ENCODE assay signal across 21 cellular contexts in the genomic region with DNA sequence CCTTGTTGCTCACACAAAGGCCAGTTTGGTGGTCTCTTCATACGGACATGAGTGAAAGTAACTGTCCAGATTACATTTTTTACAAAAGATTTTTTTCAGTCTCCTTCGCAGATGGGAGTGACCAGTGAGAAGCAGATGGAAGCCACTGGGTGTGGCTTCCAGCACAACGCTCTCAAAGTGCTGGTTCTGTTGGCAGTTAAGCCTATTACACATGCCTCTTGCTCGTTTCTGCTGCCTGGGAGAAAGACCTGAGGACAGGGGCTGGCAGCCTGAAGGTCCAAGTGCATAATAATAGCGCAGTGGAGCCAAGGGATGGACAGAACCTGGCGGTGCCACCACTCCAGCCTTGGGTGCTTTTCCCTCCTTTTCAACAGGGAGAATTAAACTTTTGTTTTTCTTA. TPM values are rescaled to one million over a fixed set of nuclear protein-coding genes. Genes with fewer than 3 reads are reported as not detected.
DNase-seq lines count a peak whose midpoint lies in the region; ATAC-seq and TF ChIP-seq lines count a peak whose summit lies in the region.
"Had no signal": no experiment of that assay in that cellular context is flagged by ENCODE, and none has a peak within 500 bp of the region (broad histone marks: within the 10 kb centered on the region; RNA-seq: fewer than 3 reads in every experiment).

No MANE protein-coding gene starts in this region.

- peak overlapping the region; percentile 91 for H3K27ac ChIP-seq in left ventricle myocardium inferior (replicated peaks)
- peak overlapping the region in 1 of 12 donors; percentile 82 for H3K27ac ChIP-seq in heart left ventricle
- peak overlapping the region; percentile 68 for H3K27ac ChIP-seq in mesendoderm (ENCODE audit: low read depth, low read length)
- peak overlapping the region; percentile 87 to 90 (median 88) for H3K27ac ChIP-seq in transverse colon

- H3K4me3 Mint-ChIP-seq in brain, result peak overlapping the region in 3 of 5 experiments; percentile 36 to 61 (median 51)

- H3K27me3 ChIP-seq in left ventricle myocardium inferior (ENCODE audit: low read depth) (no peaks in the 10 kb centered on the region), heart left ventricle (no peaks in the 10 kb centered on the region), mesendoderm (ENCODE audit: insufficient read depth, low read length, poor library complexity) (no peaks in the 10 kb centered on the region), transverse colon (no peaks in the 10 kb centered on the region)
- H3K27me3 ChIP-seq: heart right ventricle, right atrium auricular region had no signal

- intact Hi-C loops in left ventricle myocardium inferior (cut with micrococcal nuclease), result no loop called here
- intact Hi-C loops in heart left ventricle (cut with DNase I), result loop anchor here in 5 of 10 donors (5.0 to 10.0 kb wide), 4 partner anchors 79 to 91 kb away; a partner anchor contains a TSS
- intact Hi-C loops in transverse colon (cut with DNase I; ENCODE audit: low total_unique reads), result no loop called here

- in situ Hi-C loops in transverse colon (cut with MboI; ENCODE audit: low pct_ligation_motif_present in 1 of 4, low pct_unique_long_range_greater_than_20kb in 1 of 4, low sequenced_read_pairs in 3 of 4), result loop anchor here in 2 of 4 donors (25.0 kb wide), 2 partner anchors 161 to 361 kb away; no protein-coding TSS in a partner anchor

- H2BK15ac ChIP-seq in mesendoderm (replicated peaks; ENCODE audit: low read depth), result peak overlapping the region; percentile 59

- H3K9me3 Mint-ChIP-seq in brain, result peaks cover 16 to 27% (median 22%) of the 10 kb centered on the region in 5 experiments

- H3K9ac ChIP-seq in mesendoderm (ENCODE audit: low read length), result peak overlapping the region; percentile 10

- H3K18ac ChIP-seq in mesendoderm (ENCODE audit: low read length), result peak overlapping the region; percentile 90

- WGBS in heart left ventricle, 4 donors, result 78 to 81% (median 79%) methylated on average over 6 of the region's 6 CpGs
- no CpG with 5 or more reads among the region's 6 CpGs for WGBS in mesendoderm (ENCODE audit: extremely low coverage, insufficient coverage, low lambda C conversion rate)
- 55 to 58% methylated on average over 2 to 6 of the region's 6 CpGs for WGBS in transverse colon (ENCODE audit: low coverage in 1 of 2), 2 donors

- H3K23ac ChIP-seq in mesendoderm (ENCODE audit: low read length), result no peak overlapping the region

- H3K4me1 ChIP-seq in left ventricle myocardium inferior (peaks cover 14% of the 10 kb centered on the region), heart left ventricle (peaks cover 0 to 13% (median 8%) of the 10 kb centered on the region in 12 donors), mesendoderm (ENCODE audit: control insufficient read depth, low read depth, low read length) (peaks cover 5% of the 10 kb centered on the region), transverse colon (peaks cover 4 to 23% (median 9%) of the 10 kb centered on the region in 4 donors)

- H3K79me2 ChIP-seq in mesendoderm (ENCODE audit: control insufficient read depth, insufficient read depth, low read length), result peaks cover 6% of the 10 kb centered on the region

- ATAC-seq in heart left ventricle (no peak), HG03432 (IDR thresholded peaks at IDR 0.05; ENCODE audit: unreplicated experiment) (no peak)
- ATAC-seq: stimulated activated naive CD8-positive, alpha-beta T cell treated with anti-CD3 and anti-CD28 coated beads, Interleukin-15, amount 100 ng/mL, for 72 hours had no signal

- peaks cover 23% of the 10 kb centered on the region for H3K9me3 ChIP-seq in left ventricle myocardium inferior (replicated peaks)
- peaks cover 0 to 21% (median 10%) of the 10 kb centered on the region in 12 donors for H3K9me3 ChIP-seq in heart left ventricle
- peaks cover 11 to 13% of the 10 kb centered on the region in 2 donors for H3K9me3 ChIP-seq in transverse colon

- no peak for TF ChIP-seq POLR2A in heart left ventricle (IDR thresholded peaks at IDR 0.05)
- TF ChIP-seq POLR2A in transverse colon (IDR thresholded peaks at IDR 0.05), result no peak

- peak overlapping the region; percentile 95 for H2BK120ac ChIP-seq in mesendoderm (ENCODE audit: low read depth, low read length)

- peaks cover 4% of the 10 kb centered on the region for H3K79me1 ChIP-seq in mesendoderm (ENCODE audit: low read length)

- H2BK5ac ChIP-seq in mesendoderm (ENCODE audit: low read length), result no peak overlapping the region

- DNase-seq in left ventricle myocardium inferior, result no peak
- no peak for DNase-seq in heart left ventricle
- peak; percentile 65 for DNase-seq in mesendoderm
- DNase-seq in transverse colon, result peak; percentile 17
- DNase-seq in NCI-H748 treated with DMSO at 0.1 percent for 48 hours (lab: John Stamatoyannopoulos, UW), result no peak
- DNase-seq in D341Med (ENCODE audit: low spot score), result no peak
- DNase-seq: activated CD4-positive, alpha-beta T cell treated with anti-CD3 and anti-CD28 coated beads for 48 hours; activated gamma-delta T cell treated with Interleukin-2 at 50 U/mL for 16 hours; amygdala; DMS79; effector CD4-positive, alpha-beta T cell; heart right ventricle; KG1; NCI-H2081 treated with DMSO at 0.1 percent for 48 hours; NCI-H524 treated with DMSO at 0.1 percent for 48 hours; stimulated activated CD4-positive, alpha-beta T cell treated with anti-CD3 and anti-CD28 coated beads, Interleukin-1b, Interleukin-23, amount 100 ng/mL, for 48 hours; stimulated activated naive CD8-positive, alpha-beta T cell treated with anti-CD3 and anti-CD28 coated beads, Interleukin-15, amount 100 ng/mL, for 72 hours had no signal

- H4K8ac ChIP-seq in mesendoderm (ENCODE audit: low read depth, low read length), result peak overlapping the region; percentile 86

- H3K4ac ChIP-seq in mesendoderm (ENCODE audit: low read depth, low read length), result peak overlapping the region; percentile 85

- peaks cover 23% of the 10 kb centered on the region for H3K4me1 Mint-ChIP-seq in brain

- no peaks in the 10 kb centered on the region for H3K36me3 ChIP-seq in left ventricle myocardium inferior
- H3K36me3 ChIP-seq in heart left ventricle, result no peaks in the 10 kb centered on the region
- no peaks in the 10 kb centered on the region for H3K36me3 ChIP-seq in mesendoderm (ENCODE audit: control insufficient read depth, insufficient read depth, low read length)
- H3K36me3 ChIP-seq in transverse colon, result no peaks in the 10 kb centered on the region
- H3K36me3 ChIP-seq: heart right ventricle, right atrium auricular region had no signal

- TF ChIP-seq EP300 in transverse colon (IDR thresholded peaks at IDR 0.05; ENCODE audit: low read depth), result no peak

- no peak overlapping the region for H2AK5ac ChIP-seq in mesendoderm (ENCODE audit: low read length)

- peak overlapping the region; percentile 45 for H3K56ac ChIP-seq in mesendoderm (ENCODE audit: low read length)

- TF ChIP-seq CTCF in left ventricle myocardium inferior (IDR thresholded peaks at IDR 0.05; ENCODE audit: borderline replicate concordance), result no peak
- no peak for TF ChIP-seq CTCF in heart left ventricle (IDR thresholded peaks at IDR 0.05)
- no peak for TF ChIP-seq CTCF in brain (conservative IDR thresholded peaks at IDR 0.05)
- no peak for TF ChIP-seq CTCF in transverse colon (IDR thresholded peaks at IDR 0.05)

- no peak overlapping the region for H4K5ac ChIP-seq in mesendoderm (ENCODE audit: low read length)

- H3K27me3 Mint-ChIP-seq in brain, result peaks cover 7% of the 10 kb centered on the region

- H3K4me3 ChIP-seq in left ventricle myocardium inferior (no peak overlapping the region), heart left ventricle (no peak overlapping the region), mesendoderm (ENCODE audit: low read length) (no peak overlapping the region), transverse colon (peak overlapping the region in 1 of 4 donors; percentile 80)
- H3K4me3 ChIP-seq: right atrium auricular region had no signal

- no peaks in the 10 kb centered on the region for H3K36me3 Mint-ChIP-seq in brain

- H3K27ac Mint-ChIP-seq in brain, result no peak overlapping the region

- H3K4me2 ChIP-seq in mesendoderm (ENCODE audit: low read length), result no peak overlapping the region

RNA-seq across cellular contexts. Expression of a gene that starts 1.3 kb away (rescaled TPM):
- total RNA-seq in left ventricle myocardium inferior, result 0.44 TPM
- total RNA-seq in heart left ventricle, result 1 to 10 TPM in 1 of 9 donors, under 1 TPM in 5, not detected in 3; 0.16 to 4.4 (median 0.38) TPM
- polyA plus RNA-seq in heart left ventricle, result under 1 TPM; 0.11 to 0.35 TPM
- polyA plus RNA-seq in brain (ENCODE audit: insufficient read depth, low read depth, low replicate concordance), result 12.1 TPM
- 48.5 TPM for polyA plus RNA-seq in mesendoderm (2013, experiment 1 of 2)
- polyA plus RNA-seq in mesendoderm (2013, experiment 2 of 2), result 46.9 TPM
- 1 to 10 TPM in 1 of 4 donors, under 1 TPM in 1, not detected in 2; 0.14 to 4.2 TPM for total RNA-seq in transverse colon
- total RNA-seq: mesenteric fat pad had no signal

Comparison
In these comparisons a context has a peak if more than half of its experiments do, and no peak if none do; other contexts are left out.
1. DNase-seq: peak in mesendoderm (single experiment) and transverse colon (single experiment); none in left ventricle myocardium inferior (single experiment), heart left ventricle (0 of 5), NCI-H748 treated with DMSO at 0.1 percent for 48 hours (single experiment) and D341Med (single experiment).